ENCODE assay signal across 8 cellular contexts in genomic region chr6:159761873-159762680, GRCh38. TPM values are rescaled to one million over a fixed set of nuclear protein-coding genes. Genes with fewer than 3 reads are reported as not detected.
DNase-seq lines count a peak whose midpoint lies in the region; TF ChIP-seq lines count a peak whose summit lies in the region.

Gene ACAT2 (plus strand): TSS chr6:159762045. CDS start chr6:159762088, 43 bp downstream.

- H3K4me1 ChIP-seq in neural progenitor cell (peaks cover 21% of the 10 kb centered on the region), stomach smooth muscle (ENCODE audit: control insufficient read depth, insufficient read depth, low read length) (peaks cover 18% of the 10 kb centered on the region)

- peak within 1 kb of the TSS; percentile 92 for H3K4me3 Mint-ChIP-seq in HFFc6
- H3K4me3 Mint-ChIP-seq in neural progenitor cell: peak within 1 kb of the TSS; percentile 96

- peaks cover 51% of the 10 kb centered on the region for H3K79me2 ChIP-seq in neural progenitor cell (ENCODE audit: low read depth)

- H3K9me3 ChIP-seq in neural progenitor cell (ENCODE audit: low read depth) (no peaks in the 10 kb centered on the region), stomach smooth muscle (ENCODE audit: control insufficient read depth in 2 of 2, low read length in 2 of 2) (no peaks in the 10 kb centered on the region)

- in situ Hi-C loops in SK-MEL-5 (cut with HindIII; ENCODE audit: low pct_unique_long_range_greater_than_20kb, low sequenced_read_pairs): no loop called here

- H3K9me3 Mint-ChIP-seq in HFFc6 (no peaks in the 10 kb centered on the region), neural progenitor cell (no peaks in the 10 kb centered on the region)

- no peaks in the 10 kb centered on the region for H3K27me3 ChIP-seq in neural progenitor cell
- no peaks in the 10 kb centered on the region for H3K27me3 ChIP-seq in stomach smooth muscle (ENCODE audit: control insufficient read depth in 1 of 2, insufficient read depth in 2 of 2, low read length in 2 of 2)

- peak within 1 kb of the TSS; percentile 91 for H3K4me2 ChIP-seq in neural progenitor cell

- H4K20me1 ChIP-seq in neural progenitor cell (ENCODE audit: low read depth): no peaks in the 10 kb centered on the region

- H3K27me3 Mint-ChIP-seq in HFFc6 (ENCODE audit: insufficient read depth) (peaks cover 2% of the 10 kb centered on the region; the same call in 1 of the 2 replicates), neural progenitor cell (ENCODE audit: insufficient read depth, low read depth) (peaks cover 4% of the 10 kb centered on the region)

- DNase-seq in GM04504 (ENCODE audit: low read depth): peak; percentile 87
- DNase-seq in HFFc6: peak; percentile 90
- peak; percentile 97 for DNase-seq in NAMALWA (ENCODE audit: low spot score)
- DNase-seq in SK-MEL-5 (ENCODE audit: low read depth, low spot score): peak; percentile 89
- peak; percentile 74 to 89 (median 80) for DNase-seq in activated naive CD4-positive, alpha-beta T cell (lab: John Stamatoyannopoulos, UW)
- DNase-seq in foreskin fibroblast: peak; percentile 95 to 98
- DNase-seq in neural progenitor cell (ENCODE audit: low spot score): peak; percentile 96

- H3K9ac ChIP-seq in neural progenitor cell (peak within 1 kb of the TSS; percentile 63), stomach smooth muscle (ENCODE audit: low read length in 2 of 2) (peak within 1 kb of the TSS; percentile 89 to 95)

- H2AFZ ChIP-seq in neural progenitor cell (replicated peaks): peak within 1 kb of the TSS; percentile 75

- peaks cover 37% of the 10 kb centered on the region for H3K36me3 Mint-ChIP-seq in HFFc6 (ENCODE audit: low read depth)
- H3K36me3 Mint-ChIP-seq in neural progenitor cell: peaks cover 39% of the 10 kb centered on the region

- H3K4me3 ChIP-seq in foreskin fibroblast (ENCODE audit: low read depth in 1 of 2, low read length in 2 of 2): peak within 1 kb of the TSS; percentile 59 to 78
- peak within 1 kb of the TSS; percentile 57 for H3K4me3 ChIP-seq in neural progenitor cell
- H3K4me3 ChIP-seq in stomach smooth muscle (ENCODE audit: low read length in 2 of 2): peak within 1 kb of the TSS; percentile 89 to 96

- peaks cover 47% of the 10 kb centered on the region for H3K4me1 Mint-ChIP-seq in HFFc6 (ENCODE audit: low read depth)
- peaks cover 32% of the 10 kb centered on the region for H3K4me1 Mint-ChIP-seq in neural progenitor cell

- H3K27ac Mint-ChIP-seq in HFFc6: peak within 1 kb of the TSS; percentile 84
- H3K27ac Mint-ChIP-seq in neural progenitor cell: peak within 1 kb of the TSS; percentile 95

- peaks cover 50% of the 10 kb centered on the region for H3F3A ChIP-seq in neural progenitor cell (ENCODE audit: low read depth)

- peaks cover under 1% of the 10 kb centered on the region for H3K36me3 ChIP-seq in neural progenitor cell
- peaks cover 11 to 12% of the 10 kb centered on the region in 2 donors for H3K36me3 ChIP-seq in stomach smooth muscle (ENCODE audit: control insufficient read depth in 2 of 2, insufficient read depth in 2 of 2, low read length in 2 of 2)

- TF ChIP-seq CTCF in HFFc6 (IDR thresholded peaks at IDR 0.05): no peak
- TF ChIP-seq CTCF in foreskin fibroblast (IDR thresholded peaks at IDR 0.05; ENCODE audit: low read depth, low read length): no peak
- TF ChIP-seq CTCF in neural progenitor cell (IDR thresholded peaks at IDR 0.05): no peak

- peak within 1 kb of the TSS; percentile 96 for H3K27ac ChIP-seq in neural progenitor cell
- peak within 1 kb of the TSS; percentile 98 for H3K27ac ChIP-seq in stomach smooth muscle (ENCODE audit: low read length)

RNA-seq across cellular contexts. Expression of gene ACAT2, which starts in this region (rescaled TPM):
- 10 to 100 TPM; 25.6 to 39.9 (median 38.7) TPM for total RNA-seq in HFFc6 (2021; fragmentation: NEBNext Ultra II Directional; extraction: Animal tissue kit (Norgen Biotek cat#: 25700))
- total RNA-seq in SK-MEL-5 (2014; rRNA removed; shearing (Covaris generic)): 13.8 and 14.7 TPM in 2 replicates
- polyA plus RNA-seq in SK-MEL-5 (2015; cell fraction: cytosol; rRNA removed): 8.0 and 10.2 TPM in 2 replicates
- polyA plus RNA-seq in SK-MEL-5 (2015; cell fraction: nucleus; rRNA removed): 2.1 and 2.5 TPM in 2 replicates
- 92.5 and 101 TPM in 2 replicates for total RNA-seq in neural progenitor cell (ENCODE audit: low replicate concordance)

Comparison
In these comparisons a context has a peak if more than half of its experiments do, and no peak if none do; other contexts are left out.
1. Peak in every context shown above with its lines: DNase-seq, H3K4me3 ChIP-seq and H3K27ac ChIP-seq.